16 cellular contexts compared by ENCODE assay signal in the genomic region with DNA sequence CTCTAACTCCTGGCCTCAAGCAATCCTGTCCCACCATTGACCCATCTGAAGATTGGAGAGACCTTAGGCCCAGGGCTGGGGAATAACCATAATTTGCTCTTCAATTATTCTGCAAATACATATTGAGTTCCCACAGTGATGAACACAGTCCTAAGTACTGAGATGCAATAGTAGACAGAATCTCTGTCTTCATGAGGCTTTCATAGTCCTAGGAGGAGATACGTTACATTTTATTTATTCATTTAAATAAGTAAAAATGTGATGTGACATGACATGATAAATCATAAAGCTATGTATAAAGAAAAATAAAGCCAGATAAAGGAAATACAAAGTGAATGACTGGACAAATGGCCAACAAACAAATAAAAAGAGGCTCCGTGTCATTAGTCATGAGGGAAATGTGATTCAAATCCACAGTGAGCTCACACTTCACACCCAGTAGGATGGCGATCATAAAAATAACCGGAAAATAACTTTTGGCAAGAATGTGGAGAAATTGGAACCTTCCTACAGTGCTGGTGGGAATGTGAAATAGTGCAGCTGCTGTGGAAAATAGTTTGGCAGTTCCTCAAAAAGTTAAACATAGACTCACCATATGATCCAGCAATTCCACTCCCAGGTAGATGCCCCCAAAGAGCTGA. TPM values are rescaled to one million over a fixed set of nuclear protein-coding genes. Genes with fewer than 3 reads are reported as not detected.
DNase-seq lines count a peak whose midpoint lies in the region; TF ChIP-seq lines count a peak whose summit lies in the region.
"Had no signal": no experiment of that assay in that cellular context is flagged by ENCODE, and none has a peak within 500 bp of the region (broad histone marks: within the 10 kb centered on the region; RNA-seq: fewer than 3 reads in every experiment).

No MANE protein-coding gene starts in this region.

- CTCF ChIA-PET in HEK293 (lab: Yijun Ruan, JAX), result interaction anchor here (1.1 kb wide), 1 partner anchor 113 kb away, joined by 4 read pairs; no protein-coding TSS in a partner anchor

- POLR2A ChIA-PET in HEK293 (lab: Yijun Ruan, JAX), result no interaction called here

- H3K4me1 ChIP-seq in HEK293 (ENCODE audit: control insufficient read depth, insufficient read depth, low read length), result no peaks in the 10 kb centered on the region

- no peak for TF ChIP-seq CTCF in HEK293 (tag by site-specific recombination; IDR thresholded peaks at IDR 0.05)
- TF ChIP-seq CTCF in foreskin fibroblast (IDR thresholded peaks at IDR 0.05; ENCODE audit: low read depth, low read length), result no peak

- H3K4me3 ChIP-seq in HEK293 (ENCODE audit: low read depth, low read length) (no peak overlapping the region), foreskin fibroblast (ENCODE audit: low read depth in 1 of 2, low read length in 2 of 2) (no peak overlapping the region)
- H3K4me3 ChIP-seq: sigmoid colon had no signal

- H3K9me3 ChIP-seq in HEK293 (ENCODE audit: control insufficient read depth, insufficient read depth, low read depth, low read length), result no peaks in the 10 kb centered on the region
- H3K9me3 ChIP-seq: sigmoid colon had no signal

- no peaks in the 10 kb centered on the region for H3K36me3 ChIP-seq in HEK293 (ENCODE audit: control insufficient read depth in 2 of 2, insufficient read depth in 1 of 2, low read length in 2 of 2)
- H3K36me3 ChIP-seq: sigmoid colon had no signal

- H3K27ac ChIP-seq in HEK293 (ENCODE audit: extremely low read depth, low read depth, low read length), result no peak overlapping the region

- DNase-seq in A172 (ENCODE audit: low spot score), result peak; percentile 75
- DNase-seq in amniotic epithelial cell (ENCODE audit: low read depth), result peak; percentile 41
- peak; percentile 85 to 86 for DNase-seq in foreskin fibroblast
- no peak for DNase-seq in HuH-7.5 (ENCODE audit: low spot score)
- DNase-seq in KG1 (lab: John Stamatoyannopoulos, UW), result no peak
- DNase-seq in retina, result no peak
- no peak for DNase-seq in SIG-M5 treated with dmso at 0.1 percent for 504 hours (lab: John Stamatoyannopoulos, UW; ENCODE audit: unreplicated experiment)
- DNase-seq: 8988T; DMS 273 treated with DMSO at 0.1 percent for 48 hours; erythroblast; NCI-H1105; NCI-H524; OCI-M1; sigmoid colon; stimulated activated naive CD8-positive, alpha-beta T cell treated with anti-CD3 and anti-CD28 coated beads, Interleukin-15, amount 100 ng/mL, for 72 hours had no signal

TF ChIP-seq in HEK293, 187 proteins besides CTCF, POLR2A, EP300 and RAD21:
- TF ChIP-seq ZNF157 (tag by site-specific recombination; IDR thresholded peaks at IDR 0.05) (no peak), FEZF1 (tag by site-specific recombination; IDR thresholded peaks at IDR 0.05) (no peak), ZNF488 (tag by site-specific recombination; IDR thresholded peaks at IDR 0.05) (no peak), ZNF140 (tag by site-specific recombination; IDR thresholded peaks at IDR 0.05) (peak; percentile 69), ZNF175 (tag by site-specific recombination; IDR thresholded peaks at IDR 0.05) (no peak)

RNA-seq across cellular contexts. Expression of gene JCAD, which starts 52.1 kb away (rescaled TPM):
- total RNA-seq in A172 (2014; rRNA removed; shearing (Covaris generic)), result 3.2 and 4.2 TPM in 2 replicates

Comparison
In these comparisons a context has a peak if more than half of its experiments do, and no peak if none do; other contexts are left out.
1. DNase-seq: peak in A172 (single experiment), amniotic epithelial cell (single experiment) and foreskin fibroblast (2 of 2); none in HuH-7.5 (single experiment), KG1 (single experiment), retina (single experiment) and SIG-M5 treated with dmso at 0.1 percent for 504 hours (single experiment).